ENCODE assay signal across 1 cellular context in the genomic region with DNA sequence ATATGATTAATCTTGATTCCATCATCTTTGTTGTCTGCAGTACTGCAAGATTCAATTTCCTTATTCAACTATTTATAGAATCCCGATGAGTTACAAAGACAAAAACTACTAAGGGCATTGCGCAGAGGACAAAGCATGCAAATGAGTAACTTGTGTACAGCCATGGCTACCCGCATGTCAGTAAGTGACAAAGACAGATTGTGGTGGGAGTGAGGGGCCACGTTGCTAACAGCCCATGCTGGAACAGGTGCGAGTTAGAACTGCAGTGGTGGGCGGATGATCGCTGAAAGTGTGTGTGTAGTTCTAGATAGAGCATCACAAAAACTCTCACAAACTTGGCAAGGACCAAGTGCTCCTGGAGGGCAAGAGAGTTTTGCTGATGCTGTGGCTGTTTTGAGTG.
TF ChIP-seq lines count a peak whose summit lies in the region.

No MANE protein-coding gene starts in this region.

TF ChIP-seq in IMR-90, 13 proteins besides CTCF, POLR2A, EP300 and RAD21:
- no peak for TF ChIP-seq MXI1 (IDR thresholded peaks at IDR 0.05; ENCODE audit: borderline replicate concordance, low read depth, low read length)
- no peak for TF ChIP-seq CEBPB (IDR thresholded peaks at IDR 0.05; ENCODE audit: low read depth, low read length)
- no peak for TF ChIP-seq RCOR1 (IDR thresholded peaks at IDR 0.05; ENCODE audit: insufficient replicate concordance, low read length)
- TF ChIP-seq CHD1 (IDR thresholded peaks at IDR 0.05; ENCODE audit: low read depth, low read length), result no peak
- TF ChIP-seq FOS (IDR thresholded peaks at IDR 0.05; ENCODE audit: low read depth, low read length), result no peak
- TF ChIP-seq BHLHE40 (IDR thresholded peaks at IDR 0.05; ENCODE audit: low read depth, low read length), result no peak
- TF ChIP-seq RFX5 (IDR thresholded peaks at IDR 0.05; ENCODE audit: low read depth, low read length), result no peak
- no peak for TF ChIP-seq NFE2L2 (IDR thresholded peaks at IDR 0.05; ENCODE audit: low read depth, low read length)
TF ChIP-seq in IMR-90: peak in this region for 0.
